Comparison of ENCODE assay signal across 8 cellular contexts in the genomic region with DNA sequence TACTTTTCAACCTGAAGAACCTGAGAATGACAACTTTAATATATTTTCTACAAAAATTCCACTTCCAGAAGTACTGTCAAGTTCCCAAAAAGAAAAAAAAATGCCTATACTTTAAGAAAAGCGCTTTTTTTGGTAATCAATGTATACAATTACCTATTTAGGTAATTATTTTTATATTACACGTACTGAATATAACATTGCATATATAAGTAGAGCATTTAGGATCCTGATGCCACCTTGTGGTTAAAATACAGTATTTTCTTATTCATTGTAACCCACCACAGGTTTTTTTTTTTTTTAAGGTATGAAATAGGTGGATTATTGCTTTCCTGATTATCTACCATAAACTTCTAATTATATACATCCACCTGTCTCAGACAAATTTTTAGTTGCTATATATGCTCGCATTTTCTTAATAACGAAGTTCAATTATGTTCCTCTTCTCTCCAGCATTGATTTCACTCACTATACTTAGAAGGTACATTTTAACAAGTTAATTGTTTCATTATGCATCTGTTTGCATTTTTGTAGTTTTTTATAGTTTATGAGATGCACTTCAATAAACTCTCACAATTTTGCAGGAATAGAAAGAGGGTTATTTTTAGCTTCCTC. TPM values are rescaled to one million over a fixed set of nuclear protein-coding genes. Genes with fewer than 3 reads are reported as not detected.
DNase-seq lines count a peak whose midpoint lies in the region; ATAC-seq and TF ChIP-seq lines count a peak whose summit lies in the region.

No MANE protein-coding gene starts in this region.

- no peak overlapping the region for H3K4me3 Mint-ChIP-seq in activated naive CD8-positive, alpha-beta T cell treated with anti-CD3 and anti-CD28 coated beads for 36 hours

- no peaks in the 10 kb centered on the region for H4K20me1 ChIP-seq in hepatocyte (ENCODE audit: insufficient read depth, poor library complexity, severe bottlenecking)

- no peak overlapping the region for H3K4me2 ChIP-seq in hepatocyte

- H3K27ac ChIP-seq in hepatocyte: no peak overlapping the region

- TF ChIP-seq CTCF in GM12865 (IDR thresholded peaks at IDR 0.05; ENCODE audit: insufficient read depth, low read depth, low read length, missing control alignments) (peak; percentile 31), hepatocyte (IDR thresholded peaks at IDR 0.05; ENCODE audit: poor library complexity) (peak; percentile 75)

- H3K79me2 ChIP-seq in hepatocyte: peaks cover 24% of the 10 kb centered on the region

- no peaks in the 10 kb centered on the region for H3K9me3 ChIP-seq in hepatocyte (ENCODE audit: low read depth)

- H3K27me3 ChIP-seq in hepatocyte: no peaks in the 10 kb centered on the region

- H3K9me3 Mint-ChIP-seq in activated naive CD8-positive, alpha-beta T cell treated with anti-CD3 and anti-CD28 coated beads for 36 hours: no peaks in the 10 kb centered on the region

- H3K4me1 Mint-ChIP-seq in activated naive CD8-positive, alpha-beta T cell treated with anti-CD3 and anti-CD28 coated beads for 36 hours: peaks cover 7% of the 10 kb centered on the region

- no peaks in the 10 kb centered on the region for H3K9me2 ChIP-seq in hepatocyte (replicated peaks; ENCODE audit: insufficient read depth)

- 38% methylated on average over 4 of the region's 4 CpGs for WGBS in hepatocyte (ENCODE audit: low lambda C conversion rate, missing lambda C conversion rate)

- no peak overlapping the region for H3K4me3 ChIP-seq in GM12865 (ENCODE audit: low read depth, low read length)
- no peak overlapping the region for H3K4me3 ChIP-seq in hepatocyte

- no peaks in the 10 kb centered on the region for H3K27me3 Mint-ChIP-seq in activated naive CD8-positive, alpha-beta T cell treated with anti-CD3 and anti-CD28 coated beads for 36 hours

- H3K36me3 ChIP-seq in hepatocyte (replicated peaks; ENCODE audit: insufficient read depth, low read depth): no peaks in the 10 kb centered on the region

- H3K27ac Mint-ChIP-seq in activated naive CD8-positive, alpha-beta T cell treated with anti-CD3 and anti-CD28 coated beads for 36 hours: no peak overlapping the region

- peak; percentile 40 for ATAC-seq in HG03175 (IDR thresholded peaks at IDR 0.05; ENCODE audit: unreplicated experiment)

- no peak overlapping the region for H2AFZ ChIP-seq in hepatocyte

- H3K4me1 ChIP-seq in hepatocyte (ENCODE audit: insufficient read depth): peaks cover 7% of the 10 kb centered on the region

- H3K36me3 Mint-ChIP-seq in activated naive CD8-positive, alpha-beta T cell treated with anti-CD3 and anti-CD28 coated beads for 36 hours: no peaks in the 10 kb centered on the region

- DNase-seq in GM12865 (ENCODE audit: low read depth) (peak; percentile 21), SK-N-DZ (ENCODE audit: low spot score) (peak; percentile 37), hepatocyte (ENCODE audit: low spot score) (peak; percentile 40), mesenteric fat pad (ENCODE audit: low spot score) (no peak), middle frontal gyrus (ENCODE audit: extremely low spot score, low spot score) (no peak)
- no peak for DNase-seq in activated naive CD8-positive, alpha-beta T cell treated with anti-CD3 and anti-CD28 coated beads for 36 hours
- no peak for DNase-seq in stimulated activated CD4-positive, alpha-beta T cell treated with anti-CD3 and anti-CD28 coated beads, Interleukin-4, amount 100 ng/mL, for 4 hours

RNA-seq across cellular contexts. Expression of a gene that starts 5.2 kb away (rescaled TPM):
- 7.4 and 7.8 TPM in 2 replicates for polyA plus RNA-seq in SK-N-DZ (2014; cell fraction: cytosol; rRNA removed)
- polyA plus RNA-seq in SK-N-DZ (2014; cell fraction: nucleus; rRNA removed): 9.7 and 11.0 TPM in 2 replicates
- 26.7 and 28.7 TPM in 2 replicates for total RNA-seq in hepatocyte
- 27.6 and 29.5 TPM in 2 replicates for polyA plus RNA-seq in hepatocyte
- total RNA-seq in activated naive CD8-positive, alpha-beta T cell treated with anti-CD3 and anti-CD28 coated beads for 36 hours: 1 to 10 TPM; 8.1 to 8.4 TPM
- 4.9 TPM for total RNA-seq in mesenteric fat pad

Comparison
In these comparisons a context has a peak if more than half of its experiments do, and no peak if none do; other contexts are left out.
1. DNase-seq: peak in GM12865 (single experiment), SK-N-DZ (single experiment) and hepatocyte (single experiment); none in activated naive CD8-positive, alpha-beta T cell treated with anti-CD3 and anti-CD28 coated beads for 36 hours (single experiment), mesenteric fat pad (single experiment), stimulated activated CD4-positive, alpha-beta T cell treated with anti-CD3 and anti-CD28 coated beads, Interleukin-4, amount 100 ng/mL, for 4 hours (0 of 2) and middle frontal gyrus (single experiment).